ENCODE assay signal across 14 cellular contexts in the genomic region with DNA sequence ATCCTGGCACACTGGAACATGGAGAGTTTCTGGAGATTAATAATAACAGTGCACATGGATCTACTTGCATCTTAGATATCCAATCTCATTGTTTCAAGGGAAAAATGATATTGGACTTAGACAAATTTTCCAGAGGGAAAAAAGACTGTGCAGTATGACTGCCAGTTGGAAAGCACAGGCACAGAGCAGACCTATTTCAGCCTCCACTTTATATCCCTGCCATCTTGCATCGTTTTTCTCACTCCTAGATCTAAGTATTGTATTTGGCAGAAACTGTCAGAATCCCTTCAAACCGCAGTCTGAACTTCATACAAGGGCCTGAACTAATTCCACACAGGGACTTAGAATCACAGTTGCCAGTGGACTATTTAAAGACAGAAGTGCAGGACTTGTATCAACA.
DNase-seq lines count a peak whose midpoint lies in the region; ATAC-seq, FAIRE-seq and TF ChIP-seq lines count a peak whose summit lies in the region.
"Had no signal": no experiment of that assay in that cellular context is flagged by ENCODE, and none has a peak within 500 bp of the region (broad histone marks: within the 10 kb centered on the region; RNA-seq: fewer than 3 reads in every experiment).

No MANE protein-coding gene starts in this region.

- H3K9me3 Mint-ChIP-seq in naive thymus-derived CD8-positive, alpha-beta T cell: no peaks in the 10 kb centered on the region
- H3K9me3 Mint-ChIP-seq: dendritic cell treated with granulocyte-macrophage colony-stimulating factor and Interleukin-4, amounts not matched to agents 40 ng/mL and 50 ng/mL, for 4 days; mesothelial cell of epicardium; stimulated activated memory B cell treated with anti-CD40 and anti-IgM and Interleukin-4, amounts not matched to agents 10 μg/mL and 1 μg/mL and 100 μg/mL, for 72 hours had no signal

- H3K4me3 ChIP-seq in A549 (no peak overlapping the region), KMS-11 (IDR thresholded peaks at IDR 0.05; ENCODE audit: insufficient read depth, low read depth, low read length) (no peak overlapping the region), esophagus squamous epithelium (no peak overlapping the region), pancreas (no peak overlapping the region)

- H3K4me3 Mint-ChIP-seq in naive thymus-derived CD8-positive, alpha-beta T cell: no peak overlapping the region
- H3K4me3 Mint-ChIP-seq: dendritic cell treated with granulocyte-macrophage colony-stimulating factor and Interleukin-4, amounts not matched to agents 40 ng/mL and 50 ng/mL, for 4 days; mesothelial cell of epicardium; stimulated activated memory B cell treated with anti-CD40 and anti-IgM and Interleukin-4, amounts not matched to agents 10 μg/mL and 1 μg/mL and 100 μg/mL, for 72 hours had no signal

- no peak for TF ChIP-seq EP300 in A549 (IDR thresholded peaks at IDR 0.05)

- no peak for TF ChIP-seq RAD21 in A549 (conservative IDR thresholded peaks at IDR 0.05 in 1 of 2, IDR thresholded peaks at IDR 0.05 in 1 of 2)

- peaks cover 0 to 3% (median 0%) of the 10 kb centered on the region in 4 donors for H3K4me1 Mint-ChIP-seq in naive thymus-derived CD8-positive, alpha-beta T cell
- H3K4me1 Mint-ChIP-seq: stimulated activated memory B cell treated with anti-CD40 and anti-IgM and Interleukin-4, amounts not matched to agents 10 μg/mL and 1 μg/mL and 100 μg/mL, for 72 hours had no signal

- H3K4me2 ChIP-seq in A549 (peak overlapping the region; percentile 57), KMS-11 (peak overlapping the region; percentile 3; the same call in 1 of the 2 replicates)

- H3K27me3 ChIP-seq in KMS-11 (ENCODE audit: insufficient read depth, low read depth) (no peaks in the 10 kb centered on the region), esophagus squamous epithelium (no peaks in the 10 kb centered on the region), pancreas (no peaks in the 10 kb centered on the region)

- H3K4me1 ChIP-seq in A549 (peaks cover 32% of the 10 kb centered on the region), KMS-11 (ENCODE audit: low read depth, poor library complexity, severe bottlenecking) (peaks cover 14% of the 10 kb centered on the region), esophagus squamous epithelium (peaks cover 0 to 13% (median 0%) of the 10 kb centered on the region in 3 donors), pancreas (peaks cover 0 to 19% (median 13%) of the 10 kb centered on the region in 3 donors)

- H3K9me3 ChIP-seq in A549: no peaks in the 10 kb centered on the region
- no peaks in the 10 kb centered on the region for H3K9me3 ChIP-seq in esophagus squamous epithelium
- H3K9me3 ChIP-seq in pancreas: no peaks in the 10 kb centered on the region

- peak overlapping the region; percentile 76 to 81 for H3K27ac ChIP-seq in A549
- no peak overlapping the region for H3K27ac ChIP-seq in KMS-11
- peak overlapping the region in 3 of 4 donors; percentile 24 to 67 (median 51) for H3K27ac ChIP-seq in esophagus squamous epithelium
- H3K27ac ChIP-seq in pancreas: peak overlapping the region in 3 of 4 donors; percentile 30 to 54 (median 50)

- ATAC-seq in A549 (peak; percentile 36 to 39; a peak in 4 of 6 replicates), pancreas (peak in 1 of 4 donors; percentile 11)
- ATAC-seq in naive thymus-derived CD8-positive, alpha-beta T cell: no peak

- H3K9ac ChIP-seq in KMS-11: no peak overlapping the region

- FAIRE-seq in A549 (lab: Jason Lieb, UNC) (no peak), pancreas (lab: Jason Lieb, UNC) (no peak)

- H2AFZ ChIP-seq in KMS-11 (ENCODE audit: low read depth): peak overlapping the region; percentile 21; the same call in 1 of the 2 replicates

- DNase-seq in A549 (ENCODE audit: low read depth in 1 of 2, low spot score in 1 of 2) (no peak), esophagus squamous epithelium (lab: John Stamatoyannopoulos, UW) (no peak), pancreas (no peak), GM20000 (ENCODE audit: low spot score) (no peak), NCI-H146 treated with DMSO at 0.1 percent for 48 hours (lab: John Stamatoyannopoulos, UW; ENCODE audit: unreplicated experiment) (no peak), medulla oblongata (ENCODE audit: extremely low spot score) (no peak)
- no peak for DNase-seq in naive thymus-derived CD8-positive, alpha-beta T cell
- DNase-seq: activated CD4-positive, alpha-beta T cell treated with anti-CD3 and anti-CD28 coated beads, Interleukin-2, amount 50 U/mL, for 1 hour; NCI-H2029; stimulated activated CD4-positive, alpha-beta T cell treated with anti-CD3 and anti-CD28 coated beads, Interleukin-4, amount 100 ng/mL, for 4 hours had no signal

- no peaks in the 10 kb centered on the region for H3K79me2 ChIP-seq in KMS-11 (ENCODE audit: insufficient read depth, low read depth)

- TF ChIP-seq CTCF in A549 (IDR thresholded peaks at IDR 0.05) (no peak), KMS-11 (conservative IDR thresholded peaks at IDR 0.05; ENCODE audit: low read depth, low read length) (no peak), esophagus squamous epithelium (IDR thresholded peaks at IDR 0.05) (no peak), pancreas (IDR thresholded peaks at IDR 0.05) (no peak), GM20000 (IDR thresholded peaks at IDR 0.05; ENCODE audit: extremely low read depth, missing control alignments) (no peak)

- TF ChIP-seq POLR2A in A549 (IDR thresholded peaks at IDR 0.05; ENCODE audit: low read length) (no peak), esophagus squamous epithelium (IDR thresholded peaks at IDR 0.05) (no peak)

- CTCF ChIA-PET in A549 (lab: Yijun Ruan, JAX): interaction anchor here (1.4 kb wide), 1 partner anchor 11 kb away, joined by 3 read pairs; no protein-coding TSS in a partner anchor

- intact Hi-C loops in esophagus squamous epithelium (cut with DNase I): no loop called here
- intact Hi-C loops in pancreas (cut with DNase I): no loop called here

- no peaks in the 10 kb centered on the region for H3K36me3 Mint-ChIP-seq in naive thymus-derived CD8-positive, alpha-beta T cell
- H3K36me3 Mint-ChIP-seq: mesothelial cell of epicardium; stimulated activated memory B cell treated with anti-CD40 and anti-IgM and Interleukin-4, amounts not matched to agents 10 μg/mL and 1 μg/mL and 100 μg/mL, for 72 hours had no signal

- POLR2A ChIA-PET in A549 (lab: Yijun Ruan, JAX): interaction anchor here (0.6 to 0.9 kb wide), 2 partner anchors 96 to 682 kb away, joined by 3 to 4 read pairs; partner anchors contain the start of gene PALS2
- POLR2A ChIA-PET in naive thymus-derived CD8-positive, alpha-beta T cell (lab: Charles Lee): no interaction called here

- peaks cover 6 to 21% (median 14%) of the 10 kb centered on the region in 5 donors for H3K27me3 Mint-ChIP-seq in naive thymus-derived CD8-positive, alpha-beta T cell
- H3K27me3 Mint-ChIP-seq: dendritic cell treated with granulocyte-macrophage colony-stimulating factor and Interleukin-4, amounts not matched to agents 40 ng/mL and 50 ng/mL, for 4 days had no signal

- 33% methylated on average over 2 of the region's 2 CpGs for WGBS in A549 (ENCODE audit: missing lambda C conversion rate)
- 10 to 24% methylated on average over 2 of the region's 2 CpGs for WGBS in esophagus squamous epithelium, 2 donors
- WGBS in pancreas, 2 donors: 44 to 47% methylated on average over 2 of the region's 2 CpGs

- H3K36me3 ChIP-seq in KMS-11 (ENCODE audit: insufficient read depth) (no peaks in the 10 kb centered on the region), esophagus squamous epithelium (no peaks in the 10 kb centered on the region), pancreas (no peaks in the 10 kb centered on the region)

- H4K20me1 ChIP-seq in KMS-11 (ENCODE audit: insufficient read depth): no peaks in the 10 kb centered on the region

- H3K27ac Mint-ChIP-seq in naive thymus-derived CD8-positive, alpha-beta T cell: no peak overlapping the region
- H3K27ac Mint-ChIP-seq: dendritic cell treated with granulocyte-macrophage colony-stimulating factor and Interleukin-4, amounts not matched to agents 40 ng/mL and 50 ng/mL, for 4 days; mesothelial cell of epicardium; stimulated activated memory B cell treated with anti-CD40 and anti-IgM and Interleukin-4, amounts not matched to agents 10 μg/mL and 1 μg/mL and 100 μg/mL, for 72 hours had no signal

TF ChIP-seq in A549, 52 proteins besides CTCF, POLR2A, EP300 and RAD21:
- TF ChIP-seq EHMT2 (IDR thresholded peaks at IDR 0.05; ENCODE audit: low read depth) (no peak), HOXB5 (CRISPR knock-in tag; IDR thresholded peaks at IDR 0.05) (no peak), MAZ (IDR thresholded peaks at IDR 0.05; ENCODE audit: borderline replicate concordance, low read depth, low read length) (no peak), KDM5A (IDR thresholded peaks at IDR 0.05) (no peak), RARB (CRISPR knock-in tag; IDR thresholded peaks at IDR 0.05) (no peak)

Comparison
In these comparisons a context has a peak if more than half of its experiments do, and no peak if none do; other contexts are left out.
1. ATAC-seq: peak in A549 (2 of 2); none in naive thymus-derived CD8-positive, alpha-beta T cell (0 of 2).